Comparison of ENCODE assay signal across 1 cellular context in the genomic region with DNA sequence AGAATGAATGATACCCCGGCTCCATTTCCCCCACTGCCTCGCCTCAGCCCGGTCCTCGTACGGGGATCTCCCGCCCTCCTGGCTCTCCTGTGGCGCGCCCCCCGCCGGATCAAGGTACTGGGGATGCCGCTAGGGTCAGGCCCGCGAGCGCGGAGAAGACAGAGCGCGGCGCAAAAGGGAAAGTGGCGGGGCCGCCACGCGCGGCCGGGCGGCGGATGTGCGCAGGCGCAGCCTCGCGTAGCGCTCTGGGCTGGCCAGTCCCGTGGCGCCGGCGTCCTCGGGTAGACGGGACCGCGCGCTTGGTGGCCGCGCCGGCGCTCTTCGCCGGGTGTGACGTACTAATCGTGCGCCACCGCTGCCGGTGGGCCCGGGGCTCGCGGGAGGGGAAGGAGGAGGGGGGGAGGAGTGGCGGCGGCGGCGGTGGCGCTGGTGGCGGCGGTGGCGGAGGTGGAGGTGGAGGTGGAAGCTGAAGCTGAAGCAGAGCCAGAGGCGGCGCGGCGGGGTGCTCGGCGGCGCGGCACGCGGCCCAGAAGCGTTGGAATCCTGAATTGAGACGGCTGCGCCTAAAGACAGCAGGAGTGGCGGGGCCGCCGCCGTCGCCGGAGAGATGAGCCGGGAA.
TF ChIP-seq lines count a peak whose summit lies in the region.

TSS of gene SENP3 (plus strand) at position 331 of the 619 bp plus-strand sequence. CDS start 1,158 bp downstream, outside the sequence.

TF ChIP-seq in GM23338, 12 proteins besides CTCF, POLR2A, EP300 and RAD21 (continued from another document):
- TF ChIP-seq REST (IDR thresholded peaks at IDR 0.05; ENCODE audit: unreplicated experiment) (no peak), NANOG (IDR thresholded peaks at IDR 0.05; ENCODE audit: borderline replicate concordance) (no peak), ETS1 (IDR thresholded peaks at IDR 0.05) (peak; percentile 54; the same call in 1 of the 2 replicates), ZNF331 (CRISPR knock-in tag; IDR thresholded peaks at IDR 0.05; ENCODE audit: low read depth) (no peak), ZNF462 (CRISPR knock-in tag; IDR thresholded peaks at IDR 0.05) (no peak), STAT1 (IDR thresholded peaks at IDR 0.05; ENCODE audit: unreplicated experiment) (no peak)
